17 cellular contexts compared by ENCODE assay signal in genomic region chr12:62724285-62724684, GRCh38.
DNase-seq lines count a peak whose midpoint lies in the region; FAIRE-seq and TF ChIP-seq lines count a peak whose summit lies in the region.
"Had no signal": no experiment of that assay in that cellular context is flagged by ENCODE, and none has a peak within 500 bp of the region (broad histone marks: within the 10 kb centered on the region; RNA-seq: fewer than 3 reads in every experiment).

No MANE protein-coding gene starts in this region.

- H3K9me3 ChIP-seq in HUES48 (ENCODE audit: control insufficient read depth, insufficient read depth, low read length), result no peaks in the 10 kb centered on the region
- H3K9me3 ChIP-seq in astrocyte (ENCODE audit: insufficient read depth, low read depth, low read length), result no peaks in the 10 kb centered on the region
- H3K9me3 ChIP-seq in kidney (ENCODE audit: control insufficient read depth in 1 of 2, low read length in 2 of 2), result no peaks in the 10 kb centered on the region
- H3K9me3 ChIP-seq in tibial artery, result no peaks in the 10 kb centered on the region
- H3K9me3 ChIP-seq: gastrocnemius medialis had no signal

- no peaks in the 10 kb centered on the region for H3K27me3 Mint-ChIP-seq in astrocyte (ENCODE audit: low read depth, unreplicated experiment)
- H3K27me3 Mint-ChIP-seq: activated CD8-positive, alpha-beta T cell treated with anti-CD3 and anti-CD28 coated beads for 36 hours; stimulated activated memory B cell treated with anti-CD40 and anti-IgM and Interleukin-4, amounts not matched to agents 10 μg/mL and 1 μg/mL and 100 μg/mL, for 72 hours had no signal

- H3K27ac ChIP-seq in HUES48 (ENCODE audit: low read depth, low read length) (peak overlapping the region; percentile 71), astrocyte (ENCODE audit: low read depth, low read length) (peak overlapping the region; percentile 94), kidney (ENCODE audit: low read depth in 2 of 2, low read length in 2 of 2) (peak overlapping the region; percentile 26 to 82), tibial artery (peak overlapping the region; percentile 21 to 53)
- H3K27ac ChIP-seq: gastrocnemius medialis had no signal

- H3K27me3 ChIP-seq in HUES48 (ENCODE audit: control insufficient read depth, insufficient read depth, low read length) (no peaks in the 10 kb centered on the region), astrocyte (ENCODE audit: insufficient read depth, low read length) (no peaks in the 10 kb centered on the region), tibial artery (no peaks in the 10 kb centered on the region)
- H3K27me3 ChIP-seq: gastrocnemius medialis had no signal

- H3K4me3 ChIP-seq in HUES48 (ENCODE audit: low read depth, low read length) (no peak overlapping the region), astrocyte (ENCODE audit: insufficient read depth, low read depth, low read length) (no peak overlapping the region), kidney (ENCODE audit: low read length in 2 of 2) (no peak overlapping the region), tibial artery (no peak overlapping the region)
- H3K4me3 ChIP-seq: gastrocnemius medialis had no signal

- H4K20me1 ChIP-seq in astrocyte (ENCODE audit: insufficient read depth, low read length), result no peaks in the 10 kb centered on the region

- intact Hi-C loops in kidney (cut with DNase I) (no loop called here), tibial artery (cut with DNase I; ENCODE audit: low total_unique reads) (no loop called here)

- H2AFZ ChIP-seq in astrocyte (ENCODE audit: low read depth, low read length), result no peak overlapping the region

- DNase-seq in astrocyte (ENCODE audit: low read depth) (no peak), kidney (no peak), tibial artery (no peak), RKO (ENCODE audit: low spot score) (no peak), inferior parietal cortex (ENCODE audit: extremely low spot score) (no peak), GDM1 (lab: John Stamatoyannopoulos, UW) (no peak)
- DNase-seq: activated CD8-positive, alpha-beta T cell treated with anti-CD3 and anti-CD28 coated beads for 36 hours; activated effector memory CD4-positive, alpha-beta T cell treated with anti-CD3 and anti-CD28 coated beads, Interleukin-2, amount 50 U/mL, for 16 hours; CD4-positive, alpha-beta T cell; gastrocnemius medialis; NCI-H187 treated with DMSO at 0.1 percent for 48 hours; NCI-H748 treated with DMSO at 0.1 percent for 48 hours; SHP77; stimulated activated CD4-positive, alpha-beta T cell treated with anti-CD3 and anti-CD28 coated beads, Interleukin-4, amount 100 ng/mL, for 4 hours had no signal

- peak overlapping the region; percentile 91 for H3K27ac Mint-ChIP-seq in astrocyte (ENCODE audit: unreplicated experiment)
- H3K27ac Mint-ChIP-seq: activated CD8-positive, alpha-beta T cell treated with anti-CD3 and anti-CD28 coated beads for 36 hours; CD4-positive, alpha-beta T cell; stimulated activated memory B cell treated with anti-CD40 and anti-IgM and Interleukin-4, amounts not matched to agents 10 μg/mL and 1 μg/mL and 100 μg/mL, for 72 hours had no signal

- no peaks in the 10 kb centered on the region for H3K9me3 Mint-ChIP-seq in astrocyte (ENCODE audit: unreplicated experiment)
- H3K9me3 Mint-ChIP-seq: activated CD8-positive, alpha-beta T cell treated with anti-CD3 and anti-CD28 coated beads for 36 hours; CD4-positive, alpha-beta T cell; stimulated activated memory B cell treated with anti-CD40 and anti-IgM and Interleukin-4, amounts not matched to agents 10 μg/mL and 1 μg/mL and 100 μg/mL, for 72 hours had no signal

- H3K79me2 ChIP-seq in astrocyte (ENCODE audit: insufficient read depth, low read length), result no peaks in the 10 kb centered on the region

- H3K4me3 Mint-ChIP-seq in astrocyte (ENCODE audit: unreplicated experiment), result peak overlapping the region; percentile 31
- H3K4me3 Mint-ChIP-seq: activated CD8-positive, alpha-beta T cell treated with anti-CD3 and anti-CD28 coated beads for 36 hours; CD4-positive, alpha-beta T cell; stimulated activated memory B cell treated with anti-CD40 and anti-IgM and Interleukin-4, amounts not matched to agents 10 μg/mL and 1 μg/mL and 100 μg/mL, for 72 hours had no signal

- peak overlapping the region; percentile 9 for H3K4me2 ChIP-seq in astrocyte (ENCODE audit: low read length)

- H3K9ac ChIP-seq in HUES48 (ENCODE audit: low read depth, low read length) (peak overlapping the region; percentile 4; the same call in 1 of the 2 replicates), astrocyte (ENCODE audit: low read length) (peak overlapping the region; percentile 54), kidney (ENCODE audit: low read length in 2 of 2) (peak overlapping the region in 1 of 2 donors; percentile 41)

- FAIRE-seq in astrocyte (lab: Jason Lieb, UNC) (no peak), kidney (lab: Jason Lieb, UNC) (no peak)
- FAIRE-seq: GM18507 had no signal

- H3K4me1 Mint-ChIP-seq in astrocyte (ENCODE audit: low read depth, unreplicated experiment), result peaks cover 47% of the 10 kb centered on the region

- H3K4me1 ChIP-seq in HUES48 (ENCODE audit: control insufficient read depth, insufficient read depth, low read length), result peaks cover 38% of the 10 kb centered on the region
- H3K4me1 ChIP-seq in astrocyte (ENCODE audit: insufficient read depth, low read length), result peaks cover 39% of the 10 kb centered on the region
- H3K4me1 ChIP-seq in kidney (ENCODE audit: control insufficient read depth in 1 of 2, insufficient read depth in 1 of 2, low read depth in 1 of 2, low read length in 2 of 2), result peaks cover 12% of the 10 kb centered on the region in 2 donors
- H3K4me1 ChIP-seq in tibial artery, result peaks cover 0 to 39% (median 27%) of the 10 kb centered on the region in 4 donors

- H3K36me3 ChIP-seq in HUES48 (ENCODE audit: control insufficient read depth, insufficient read depth, low read length), result peaks cover 7% of the 10 kb centered on the region; the same call in 1 of the 2 replicates
- H3K36me3 ChIP-seq in astrocyte (ENCODE audit: insufficient read depth, low read length), result no peaks in the 10 kb centered on the region
- no peaks in the 10 kb centered on the region for H3K36me3 ChIP-seq in kidney (ENCODE audit: control insufficient read depth in 1 of 2, insufficient read depth in 2 of 2, low read length in 2 of 2)
- H3K36me3 ChIP-seq in tibial artery, result no peaks in the 10 kb centered on the region
- H3K36me3 ChIP-seq: gastrocnemius medialis had no signal

- H3K36me3 Mint-ChIP-seq in astrocyte (ENCODE audit: low read depth, unreplicated experiment), result no peaks in the 10 kb centered on the region
- H3K36me3 Mint-ChIP-seq: stimulated activated memory B cell treated with anti-CD40 and anti-IgM and Interleukin-4, amounts not matched to agents 10 μg/mL and 1 μg/mL and 100 μg/mL, for 72 hours had no signal

- no peak for TF ChIP-seq CTCF in astrocyte (IDR thresholded peaks at IDR 0.05; ENCODE audit: insufficient read depth, low read depth, low read length)
- TF ChIP-seq CTCF in kidney (IDR thresholded peaks at IDR 0.05; ENCODE audit: borderline replicate concordance, extremely low read depth, insufficient read depth), result no peak
- TF ChIP-seq CTCF in tibial artery (IDR thresholded peaks at IDR 0.05), result no peak

Comparison
In these comparisons a context has a peak if more than half of its experiments do, and no peak if none do; other contexts are left out.
1. H3K27ac ChIP-seq: peak in every context shown above with its lines; median percentile 94 in astrocyte; 71 in HUES48; 54 in kidney; 37 in tibial artery.